In the genomic region with DNA sequence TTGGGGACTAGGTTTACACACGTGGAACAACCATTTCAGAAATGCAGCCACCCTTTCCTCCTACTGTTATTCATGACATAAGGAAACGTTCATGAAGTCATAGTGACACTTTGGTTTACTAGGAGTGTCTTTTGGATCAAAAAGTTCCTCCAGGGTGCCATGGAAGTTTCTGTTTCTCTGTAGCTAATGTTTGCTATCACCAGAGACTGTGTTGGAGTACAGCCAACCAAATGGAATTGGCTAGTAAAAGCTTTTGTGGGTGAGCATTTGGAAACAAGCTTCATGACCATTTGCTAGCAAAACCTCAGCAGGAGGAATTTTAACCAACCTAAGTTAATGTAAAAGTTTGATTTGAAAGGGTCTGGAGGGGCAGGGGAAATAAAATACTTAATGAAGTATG, we compare ENCODE assay signal across 32 cellular contexts. TPM values are rescaled to one million over a fixed set of nuclear protein-coding genes. Genes with fewer than 3 reads are reported as not detected.
DNase-seq lines count a peak whose midpoint lies in the region; ATAC-seq and TF ChIP-seq lines count a peak whose summit lies in the region.
"Had no signal": no experiment of that assay in that cellular context is flagged by ENCODE, and none has a peak within 500 bp of the region (broad histone marks: within the 10 kb centered on the region; RNA-seq: fewer than 3 reads in every experiment).

No MANE protein-coding gene starts in this region.

- ATAC-seq in IMR-90 (ENCODE audit: low read depth) = no peak
- ATAC-seq: activated CD4-positive, alpha-beta T cell treated with anti-CD3 and anti-CD28 coated beads for 36 hours; activated CD8-positive, alpha-beta T cell treated with anti-CD3 and anti-CD28 coated beads, Interleukin-2, amount 10 ng/mL, durations not matched to agents 7 days and 5 days; activated naive CD4-positive, alpha-beta T cell treated with anti-CD3 and anti-CD28 coated beads, Interleukin-2, amount 50 U/mL, for 72 hours; activated T-helper 17 cell treated with anti-CD3 and anti-CD28 coated beads, Interleukin-2, amount 50 U/mL, for 72 hours; right cardiac atrium; stimulated activated effector memory CD8-positive, alpha-beta T cell treated with anti-CD3 and anti-CD28 coated beads, Interleukin-12 subunit alpha, Interleukin-12 subunit beta, amount 100 ng/mL, for 72 hours had no signal

- CTCF ChIA-PET in IMR-90 (lab: Yijun Ruan, JAX) = interaction anchor here (1.1 kb wide), 1 partner anchor 13 kb away, joined by 4 read pairs; no protein-coding TSS in a partner anchor

- no peaks in the 10 kb centered on the region for H3K27me3 ChIP-seq in IMR-90 (ENCODE audit: control insufficient read depth, insufficient read depth, low read length)
- no peaks in the 10 kb centered on the region for H3K27me3 ChIP-seq in Karpas-422 (ENCODE audit: low read length)
- H3K27me3 ChIP-seq in MG63 = no peaks in the 10 kb centered on the region
- H3K27me3 ChIP-seq: SJCRH30 had no signal

- intact Hi-C loops in IMR-90 (cut with micrococcal nuclease) = no loop called here

- no peak overlapping the region for H2BK120ac ChIP-seq in IMR-90 (ENCODE audit: low read depth, low read length)

- H3K4me3 ChIP-seq in IMR-90 (ENCODE audit: insufficient read depth, low read depth, low read length) (no peak overlapping the region), cardiac fibroblast (replicated peaks in 1 of 2; ENCODE audit: low read depth in 2 of 2, low read length in 2 of 2) (no peak overlapping the region), Karpas-422 (ENCODE audit: low read length) (no peak overlapping the region), MG63 (no peak overlapping the region)
- H3K4me3 ChIP-seq: SJCRH30 had no signal

- H2BK20ac ChIP-seq in IMR-90 (ENCODE audit: low read depth, low read length) = no peak overlapping the region

- in situ Hi-C loops in IMR-90 (cut with MboI; ENCODE audit: low sequenced_read_pairs) = loop anchor here (10.0 to 25.0 kb wide), 2 partner anchors 202 to 1520 kb away; no protein-coding TSS in a partner anchor

- no peaks in the 10 kb centered on the region for H3K27me3 Mint-ChIP-seq in activated naive CD8-positive, alpha-beta T cell treated with anti-CD3 and anti-CD28 coated beads for 36 hours
- H3K27me3 Mint-ChIP-seq: activated CD4-positive, alpha-beta T cell treated with anti-CD3 and anti-CD28 coated beads for 36 hours; activated T-helper 17 cell treated with anti-CD3 and anti-CD28 coated beads, Interleukin-2, amount 50 U/mL, for 72 hours; type B pancreatic cell had no signal

- DNase-seq in IMR-90 (peak; percentile 6), cardiac fibroblast (ENCODE audit: low read depth in 2 of 2) (peak; percentile 14 to 57), iris pigment epithelial cell (ENCODE audit: low read depth) (peak; percentile 8), smooth muscle cell of the brain vasculature (ENCODE audit: low read depth, low spot score) (peak; percentile 10), Karpas-422 (no peak), MG63 (no peak)
- no peak for DNase-seq in activated naive CD8-positive, alpha-beta T cell treated with anti-CD3 and anti-CD28 coated beads for 36 hours
- DNase-seq: activated CD4-positive, alpha-beta T cell treated with anti-CD3 and anti-CD28 coated beads for 36 hours; activated CD8-positive, alpha-beta T cell treated with anti-CD3 and anti-CD28 coated beads, Interleukin-2, amount 10 ng/mL, durations not matched to agents 7 days and 5 days; central memory CD4-positive, alpha-beta T cell; COR-L47; endodermal cell; HCEC 1CT; hypothalamus; left cardiac atrium; NCI-H1092 treated with DMSO at 0.1 percent for 48 hours; NCI-H187; NCI-H2171; nephron progenitor cell; right cardiac atrium; SJCRH30; SW 1271; T-helper 9 cell had no signal

- H3K4me3 Mint-ChIP-seq in activated naive CD8-positive, alpha-beta T cell treated with anti-CD3 and anti-CD28 coated beads for 36 hours = no peak overlapping the region
- H3K4me3 Mint-ChIP-seq: activated CD4-positive, alpha-beta T cell treated with anti-CD3 and anti-CD28 coated beads for 36 hours; activated CD8-positive, alpha-beta T cell treated with anti-CD3 and anti-CD28 coated beads, Interleukin-2, amount 10 ng/mL, durations not matched to agents 7 days and 5 days; activated T-helper 17 cell treated with anti-CD3 and anti-CD28 coated beads, Interleukin-2, amount 50 U/mL, for 72 hours; endodermal cell; nephron progenitor cell; stimulated activated effector memory CD8-positive, alpha-beta T cell treated with anti-CD3 and anti-CD28 coated beads, Interleukin-12 subunit alpha, Interleukin-12 subunit beta, amount 100 ng/mL, for 72 hours; type B pancreatic cell had no signal

- H3K9me3 ChIP-seq in IMR-90 (ENCODE audit: control insufficient read depth, insufficient read depth, low read length) = no peaks in the 10 kb centered on the region
- H3K9me3 ChIP-seq in Karpas-422 (ENCODE audit: low read length) = peaks cover 14% of the 10 kb centered on the region; the same call in 1 of the 2 replicates
- no peaks in the 10 kb centered on the region for H3K9me3 ChIP-seq in MG63
- H3K9me3 ChIP-seq: SJCRH30 had no signal

- H2AK9ac ChIP-seq in IMR-90 (replicated peaks; ENCODE audit: low read depth, low read length, poor library complexity) = no peak overlapping the region

- no peak for TF ChIP-seq POLR2A in IMR-90 (IDR thresholded peaks at IDR 0.05; ENCODE audit: low read depth, low read length)

- H3K4me2 ChIP-seq in IMR-90 (ENCODE audit: low read depth, low read length) = no peak overlapping the region
- H3K4me2 ChIP-seq in Karpas-422 (ENCODE audit: low read depth, low read length, poor library complexity, severe bottlenecking) = no peak overlapping the region

- H3K4me1 Mint-ChIP-seq in activated naive CD8-positive, alpha-beta T cell treated with anti-CD3 and anti-CD28 coated beads for 36 hours = no peaks in the 10 kb centered on the region
- H3K4me1 Mint-ChIP-seq: activated CD4-positive, alpha-beta T cell treated with anti-CD3 and anti-CD28 coated beads for 36 hours; activated T-helper 17 cell treated with anti-CD3 and anti-CD28 coated beads, Interleukin-2, amount 50 U/mL, for 72 hours; nephron progenitor cell; stimulated activated effector memory CD8-positive, alpha-beta T cell treated with anti-CD3 and anti-CD28 coated beads, Interleukin-12 subunit alpha, Interleukin-12 subunit beta, amount 100 ng/mL, for 72 hours had no signal

- no peak overlapping the region for H3K14ac ChIP-seq in IMR-90 (replicated peaks; ENCODE audit: low read depth, low read length)

- H3K9me2 ChIP-seq in Karpas-422 (replicated peaks; ENCODE audit: insufficient read depth, low read length) = no peaks in the 10 kb centered on the region; the same call in 1 of the 2 replicates

- dilution Hi-C loops in IMR-90 (cut with HindIII; ENCODE audit: low sequenced_read_pairs, unreplicated experiment) = no loop called here

- H4K5ac ChIP-seq in IMR-90 (ENCODE audit: low read depth, low read length) = no peak overlapping the region

- no peaks in the 10 kb centered on the region for H3K36me3 ChIP-seq in IMR-90 (ENCODE audit: control insufficient read depth, insufficient read depth, low read length)
- no peaks in the 10 kb centered on the region for H3K36me3 ChIP-seq in Karpas-422 (ENCODE audit: insufficient read depth, low read length)
- H3K36me3 ChIP-seq in MG63 = no peaks in the 10 kb centered on the region
- H3K36me3 ChIP-seq: SJCRH30 had no signal

- H3K79me2 ChIP-seq in Karpas-422 (ENCODE audit: low read length) = no peaks in the 10 kb centered on the region
- H3K79me2 ChIP-seq: parathyroid adenoma had no signal

- H2AK5ac ChIP-seq in IMR-90 (ENCODE audit: low read depth, low read length) = no peak overlapping the region

- H3K4ac ChIP-seq in IMR-90 (ENCODE audit: low read depth, low read length) = no peak overlapping the region

- H3K9ac ChIP-seq in IMR-90 (ENCODE audit: low read depth, low read length) = no peak overlapping the region
- H3K9ac ChIP-seq in Karpas-422 (ENCODE audit: low read length) = no peak overlapping the region
- H3K9ac ChIP-seq: parathyroid adenoma had no signal

- H2AFZ ChIP-seq in IMR-90 (replicated peaks; ENCODE audit: low read length, poor library complexity) = no peak overlapping the region
- no peak overlapping the region for H2AFZ ChIP-seq in Karpas-422 (ENCODE audit: low read length)
- H2AFZ ChIP-seq: parathyroid adenoma had no signal

- no TSS peak for BruUV-seq in IMR-90 (replicated peaks; lab: Mats Ljungman, UMichigan)

- H3K27ac Mint-ChIP-seq in activated naive CD8-positive, alpha-beta T cell treated with anti-CD3 and anti-CD28 coated beads for 36 hours = no peak overlapping the region
- H3K27ac Mint-ChIP-seq: activated CD4-positive, alpha-beta T cell treated with anti-CD3 and anti-CD28 coated beads for 36 hours; activated CD8-positive, alpha-beta T cell treated with anti-CD3 and anti-CD28 coated beads, Interleukin-2, amount 10 ng/mL, durations not matched to agents 7 days and 5 days; activated naive CD4-positive, alpha-beta T cell treated with anti-CD3 and anti-CD28 coated beads, Interleukin-2, amount 50 U/mL, for 72 hours; activated T-helper 17 cell treated with anti-CD3 and anti-CD28 coated beads, Interleukin-2, amount 50 U/mL, for 72 hours; endodermal cell; nephron progenitor cell; stimulated activated effector memory CD8-positive, alpha-beta T cell treated with anti-CD3 and anti-CD28 coated beads, Interleukin-12 subunit alpha, Interleukin-12 subunit beta, amount 100 ng/mL, for 72 hours; type B pancreatic cell had no signal

- no peaks in the 10 kb centered on the region for H3K9me1 ChIP-seq in IMR-90 (ENCODE audit: insufficient read depth, low read length)

- no peak overlapping the region for H3K18ac ChIP-seq in IMR-90 (ENCODE audit: low read depth, low read length)

- POLR2A ChIA-PET in IMR-90 (lab: Charles Lee; ENCODE audit: unreplicated experiment) = no interaction called here

- no peak overlapping the region for H4K8ac ChIP-seq in IMR-90 (ENCODE audit: low read depth in 2 of 2, low read length in 2 of 2)

- H3K27ac ChIP-seq in IMR-90 (ENCODE audit: insufficient read depth, low read length) (no peak overlapping the region), Karpas-422 (ENCODE audit: low read length) (no peak overlapping the region)
- H3K27ac ChIP-seq: C4-2B, parathyroid adenoma, SJCRH30, VCaP had no signal

- TF ChIP-seq RAD21 in IMR-90 (IDR thresholded peaks at IDR 0.05; ENCODE audit: low read length) = no peak

- no peak overlapping the region for H2BK15ac ChIP-seq in IMR-90 (ENCODE audit: low read depth, low read length)

- no peak overlapping the region for H3K56ac ChIP-seq in IMR-90 (ENCODE audit: extremely low read depth, insufficient read depth, low read length)

- H3K4me1 ChIP-seq in IMR-90 (ENCODE audit: control insufficient read depth, insufficient read depth, low read length) (no peaks in the 10 kb centered on the region), Karpas-422 (ENCODE audit: low read length) (no peaks in the 10 kb centered on the region)
- H3K4me1 ChIP-seq: parathyroid adenoma, SJCRH30 had no signal

- WGBS in IMR-90 (ENCODE audit: extremely low coverage in 2 of 2, insufficient read length in 1 of 2), 2 experiments = no CpG with 5 or more reads among the region's 2 CpGs

- no peaks in the 10 kb centered on the region for H4K20me1 ChIP-seq in IMR-90 (ENCODE audit: insufficient read depth, low read length)
- H4K20me1 ChIP-seq in Karpas-422 (ENCODE audit: insufficient read depth, low read depth, low read length) = no peaks in the 10 kb centered on the region

- H3K36me3 Mint-ChIP-seq in activated naive CD8-positive, alpha-beta T cell treated with anti-CD3 and anti-CD28 coated beads for 36 hours = no peaks in the 10 kb centered on the region
- H3K36me3 Mint-ChIP-seq: activated naive CD4-positive, alpha-beta T cell treated with anti-CD3 and anti-CD28 coated beads, Interleukin-2, amount 50 U/mL, for 72 hours; stimulated activated effector memory CD8-positive, alpha-beta T cell treated with anti-CD3 and anti-CD28 coated beads, Interleukin-12 subunit alpha, Interleukin-12 subunit beta, amount 100 ng/mL, for 72 hours; type B pancreatic cell had no signal

- no peak overlapping the region for H2BK5ac ChIP-seq in IMR-90 (ENCODE audit: low read depth, low read length, poor library complexity, severe bottlenecking)

- no peaks in the 10 kb centered on the region for H3K79me1 ChIP-seq in IMR-90 (ENCODE audit: low read depth in 1 of 2, low read length in 2 of 2)

- TF ChIP-seq CTCF in IMR-90 (conservative IDR thresholded peaks at IDR 0.05; ENCODE audit: low read depth, low read length) (no peak), cardiac fibroblast (IDR thresholded peaks at IDR 0.05; ENCODE audit: low read depth, low read length) (no peak)

- no peak overlapping the region for H4K91ac ChIP-seq in IMR-90 (ENCODE audit: insufficient read depth, low read depth, low read length)

- peaks cover 3% of the 10 kb centered on the region for H3K9me3 Mint-ChIP-seq in activated naive CD8-positive, alpha-beta T cell treated with anti-CD3 and anti-CD28 coated beads for 36 hours
- H3K9me3 Mint-ChIP-seq: activated naive CD4-positive, alpha-beta T cell treated with anti-CD3 and anti-CD28 coated beads, Interleukin-2, amount 50 U/mL, for 72 hours; endodermal cell; nephron progenitor cell had no signal

- no peak overlapping the region for H3K23ac ChIP-seq in IMR-90 (ENCODE audit: low read depth, low read length)

RNA-seq across cellular contexts. Expression of a gene that starts 43.9 kb away (rescaled TPM):
- total RNA-seq in IMR-90 (2012; rRNA removed) = 36.9 and 42.7 TPM in 2 replicates
- 13.6 and 17.0 TPM in 2 replicates for polyA plus RNA-seq in IMR-90 (2012; rRNA removed)
- 2.9 and 4.0 TPM in 2 replicates for polyA plus RNA-seq in IMR-90 (2012; cell fraction: cytosol; rRNA removed)
- polyA plus RNA-seq in IMR-90 (2012; cell fraction: nucleus; rRNA removed; ENCODE audit: low replicate concordance) = 5.5 and 21.0 TPM in 2 replicates
- total RNA-seq in Karpas-422 (2014; rRNA removed; shearing (Covaris generic); ENCODE audit: low replicate concordance) = not detected in 2 replicates
- not detected for total RNA-seq in activated naive CD8-positive, alpha-beta T cell treated with anti-CD3 and anti-CD28 coated beads for 36 hours
- 0.13 and 0.57 TPM in 2 replicates for total RNA-seq in MG63 (2014; rRNA removed; shearing (Covaris generic); ENCODE audit: low replicate concordance)
- total RNA-seq: activated CD4-positive, alpha-beta T cell treated with anti-CD3 and anti-CD28 coated beads for 36 hours; activated CD8-positive, alpha-beta T cell treated with anti-CD3 and anti-CD28 coated beads, Interleukin-2, amount 10 ng/mL, durations not matched to agents 7 days and 5 days; activated naive CD4-positive, alpha-beta T cell treated with anti-CD3 and anti-CD28 coated beads, Interleukin-2, amount 50 U/mL, for 72 hours; activated T-helper 17 cell treated with anti-CD3 and anti-CD28 coated beads, Interleukin-2, amount 50 U/mL, for 72 hours; G401; RPMI7951 had no signal

Comparison
In these comparisons a context has a peak if more than half of its experiments do, and no peak if none do; other contexts are left out.
1. DNase-seq: peak in IMR-90 (single experiment), cardiac fibroblast (2 of 2), iris pigment epithelial cell (single experiment) and smooth muscle cell of the brain vasculature (single experiment); none in Karpas-422 (single experiment), activated naive CD8-positive, alpha-beta T cell treated with anti-CD3 and anti-CD28 coated beads for 36 hours (single experiment) and MG63 (single experiment).
2. RNA of a gene that starts 43.9 kb away (total RNA-seq): 36.9 to 42.7 TPM in IMR-90; 0.13 to 0.57 TPM in MG63, not detected in activated naive CD8-positive, alpha-beta T cell treated with anti-CD3 and anti-CD28 coated beads for 36 hours and not detected in Karpas-422; every median in the first group is over 10 times any median in the second.